1 cellular context compared by ENCODE assay signal in genomic region chr20:36951198-36951976, GRCh38.
TF ChIP-seq lines count a peak whose summit lies in the region.

Gene SAMHD1 (minus strand): TSS chr20:36951708. CDS start chr20:36951643, 65 bp downstream.

TF ChIP-seq in HepG2, 621 proteins besides CTCF, POLR2A, EP300 and RAD21 (continued from another document and continues in another):
- TF ChIP-seq GMEB1 (CRISPR knock-in tag; IDR thresholded peaks at IDR 0.05; ENCODE audit: borderline replicate concordance): peak; percentile 63
- TF ChIP-seq HNRNPH1 (optimal IDR thresholded peaks at IDR 0.05; ENCODE audit: low read depth, low read length): no peak
- peak; percentile 21; the same call in 1 of the 2 replicates for TF ChIP-seq ZNF143 (CRISPR knock-in tag; IDR thresholded peaks at IDR 0.05)
- peak; percentile 97 for TF ChIP-seq ZNF225 (CRISPR knock-in tag; IDR thresholded peaks at IDR 0.05)
- TF ChIP-seq MTA3 (CRISPR knock-in tag; IDR thresholded peaks at IDR 0.05): no peak
- no peak for TF ChIP-seq RERE (CRISPR knock-in tag; IDR thresholded peaks at IDR 0.05; ENCODE audit: low read depth)
- TF ChIP-seq FOXJ3 (CRISPR knock-in tag; IDR thresholded peaks at IDR 0.05; ENCODE audit: borderline replicate concordance): 0 out of 2 replicates have a peak, but pooled peaks have one; percentile 24
- TF ChIP-seq TFDP2 (CRISPR knock-in tag; IDR thresholded peaks at IDR 0.05): peak; percentile 92
- TF ChIP-seq KLF12 (CRISPR knock-in tag; IDR thresholded peaks at IDR 0.05; ENCODE audit: borderline replicate concordance): no peak; the same call in 1 of the 2 replicates
- no peak; the same call in 1 of the 2 replicates for TF ChIP-seq BCL6 (CRISPR knock-in tag; IDR thresholded peaks at IDR 0.05)
- no peak for TF ChIP-seq SETDB1 (CRISPR knock-in tag; IDR thresholded peaks at IDR 0.05; ENCODE audit: borderline replicate concordance)
- no peak; the same call in none of the 2 replicates for TF ChIP-seq ZNF34 (CRISPR knock-in tag; IDR thresholded peaks at IDR 0.05; ENCODE audit: borderline replicate concordance)
- peak; percentile 93 for TF ChIP-seq ZSCAN21 (CRISPR knock-in tag; IDR thresholded peaks at IDR 0.05; ENCODE audit: borderline replicate concordance)
- TF ChIP-seq HDAC6 (IDR thresholded peaks at IDR 0.05; ENCODE audit: low read depth, low read length): no peak
- TF ChIP-seq BCL3 (CRISPR knock-in tag; IDR thresholded peaks at IDR 0.05): peak; percentile 99
- 0 out of 2 replicates have a peak, but pooled peaks have one; percentile 6 for TF ChIP-seq SAFB2 (CRISPR knock-in tag; IDR thresholded peaks at IDR 0.05; ENCODE audit: borderline replicate concordance, low read depth)
- TF ChIP-seq MXD4 (CRISPR knock-in tag; IDR thresholded peaks at IDR 0.05): peak; percentile 82
- TF ChIP-seq KAT2B (IDR thresholded peaks at IDR 0.05; ENCODE audit: borderline replicate concordance, low read depth, low read length): no peak
- TF ChIP-seq MAZ (IDR thresholded peaks at IDR 0.05; ENCODE audit: borderline replicate concordance, low read depth, low read length): no peak
- TF ChIP-seq MAZ (CRISPR knock-in tag; IDR thresholded peaks at IDR 0.05; ENCODE audit: low read depth): peak; percentile 88
- peak; percentile 38 for TF ChIP-seq ZNF710 (CRISPR knock-in tag; IDR thresholded peaks at IDR 0.05; ENCODE audit: borderline replicate concordance)
- TF ChIP-seq NFKBIZ (CRISPR knock-in tag; IDR thresholded peaks at IDR 0.05): no peak
- TF ChIP-seq NFYB (CRISPR knock-in tag; IDR thresholded peaks at IDR 0.05): peak; percentile 48
- peak; percentile 27; the same call in 1 of the 2 replicates for TF ChIP-seq MIER3 (CRISPR knock-in tag; IDR thresholded peaks at IDR 0.05; ENCODE audit: borderline replicate concordance)
- TF ChIP-seq TAF1 (CRISPR knock-in tag; IDR thresholded peaks at IDR 0.05): peak; percentile 84
- peak; percentile 65; the same call in 1 of the 2 replicates for TF ChIP-seq ZNF362 (CRISPR knock-in tag; IDR thresholded peaks at IDR 0.05; ENCODE audit: borderline replicate concordance)
- peak; percentile 98 for TF ChIP-seq ZNF430 (CRISPR knock-in tag; IDR thresholded peaks at IDR 0.05)
- TF ChIP-seq ARID5B (CRISPR knock-in tag; IDR thresholded peaks at IDR 0.05): peak; percentile 46; the same call in 1 of the 2 replicates
- peak; percentile 34 for TF ChIP-seq FOXO1 (CRISPR knock-in tag; IDR thresholded peaks at IDR 0.05)
- peak; percentile 26; the same call in 1 of the 2 replicates for TF ChIP-seq GATAD2A (CRISPR knock-in tag; IDR thresholded peaks at IDR 0.05)
- TF ChIP-seq ZBTB37 (CRISPR knock-in tag; IDR thresholded peaks at IDR 0.05): no peak
- TF ChIP-seq ZMAT5 (CRISPR knock-in tag; IDR thresholded peaks at IDR 0.05; ENCODE audit: borderline replicate concordance, low read depth): no peak
- TF ChIP-seq ZNF3 (CRISPR knock-in tag; IDR thresholded peaks at IDR 0.05): no peak
- peak; percentile 83; the same call in 1 of the 2 replicates for TF ChIP-seq ZNF446 (CRISPR knock-in tag; IDR thresholded peaks at IDR 0.05)
- peak; percentile 94 for TF ChIP-seq KAT7 (CRISPR knock-in tag; IDR thresholded peaks at IDR 0.05; ENCODE audit: borderline replicate concordance)
- TF ChIP-seq ZNF510 (CRISPR knock-in tag; IDR thresholded peaks at IDR 0.05; ENCODE audit: low read depth): peak; percentile 98
- TF ChIP-seq SRSF9 (IDR thresholded peaks at IDR 0.05; ENCODE audit: borderline replicate concordance, insufficient read depth, low read depth, low read length, poor library complexity, severe bottlenecking): no peak
- TF ChIP-seq TRAFD1 (CRISPR knock-in tag; IDR thresholded peaks at IDR 0.05; ENCODE audit: borderline replicate concordance): 0 out of 2 replicates have a peak, but pooled peaks have one; percentile 66
- peak; percentile 44 for TF ChIP-seq ISL2 (CRISPR knock-in tag; IDR thresholded peaks at IDR 0.05)
